ENCODE assay signal across 15 cellular contexts in genomic region chr13:76538004-76538403, GRCh38.
DNase-seq lines count a peak whose midpoint lies in the region; ATAC-seq and TF ChIP-seq lines count a peak whose summit lies in the region.
"Had no signal": no experiment of that assay in that cellular context is flagged by ENCODE, and none has a peak within 500 bp of the region (broad histone marks: within the 10 kb centered on the region; RNA-seq: fewer than 3 reads in every experiment).

No MANE protein-coding gene starts in this region.

- H3K9ac ChIP-seq in endodermal cell (ENCODE audit: extremely low read depth, low read length, poor library complexity, severe bottlenecking): no peak overlapping the region

- TF ChIP-seq CTCF in GM23338 (conservative IDR thresholded peaks at IDR 0.05; ENCODE audit: low read depth in 2 of 2) (no peak), endodermal cell (conservative IDR thresholded peaks at IDR 0.05) (no peak), esophagus muscularis mucosa (IDR thresholded peaks at IDR 0.05) (no peak)

- ATAC-seq in GM23338 (peak; percentile 71), HG03354 (IDR thresholded peaks at IDR 0.05; ENCODE audit: poor library complexity, severe bottlenecking, unreplicated experiment) (no peak)
- ATAC-seq: GM12878 had no signal

- H3K4me3 Mint-ChIP-seq in GM23338 (no peak overlapping the region), endodermal cell (no peak overlapping the region)
- H3K4me3 Mint-ChIP-seq: B cell; CD4-positive, alpha-beta T cell had no signal

- no peaks in the 10 kb centered on the region for H3K9me3 ChIP-seq in endodermal cell (ENCODE audit: control insufficient read depth, low read length)
- no peaks in the 10 kb centered on the region for H3K9me3 ChIP-seq in neuron (ENCODE audit: low read length)
- H3K9me3 ChIP-seq in esophagus muscularis mucosa: peaks cover 0 to 5% (median 0%) of the 10 kb centered on the region in 4 donors

- H4K20me1 ChIP-seq in GM23338 (replicated peaks; ENCODE audit: insufficient read depth): no peaks in the 10 kb centered on the region

- no peak overlapping the region for H3K27ac ChIP-seq in GM23338 (ENCODE audit: low read depth)
- no peak overlapping the region for H3K27ac ChIP-seq in endodermal cell (ENCODE audit: low read depth, low read length)
- no peak overlapping the region for H3K27ac ChIP-seq in esophagus muscularis mucosa (replicated peaks in 1 of 4)

- no peaks in the 10 kb centered on the region for H3K79me2 ChIP-seq in GM23338 (replicated peaks; ENCODE audit: insufficient read depth)

- H2AFZ ChIP-seq in GM23338 (peak overlapping the region; percentile 39), neuron (ENCODE audit: low read depth, low read length) (peak overlapping the region; percentile 23)

- H3K27me3 Mint-ChIP-seq in GM23338 (ENCODE audit: insufficient read depth, low read depth, poor library complexity) (no peaks in the 10 kb centered on the region), endodermal cell (ENCODE audit: insufficient read depth) (no peaks in the 10 kb centered on the region)

- H3K4me3 ChIP-seq in GM23338 (no peak overlapping the region), endodermal cell (ENCODE audit: low read length) (no peak overlapping the region), neuron (ENCODE audit: low read length) (no peak overlapping the region), esophagus muscularis mucosa (no peak overlapping the region)
- H3K4me3 ChIP-seq: GM12878 had no signal

- DNase-seq in GM23338 (ENCODE audit: low spot score): peak; percentile 9
- peak; percentile 52 for DNase-seq in endodermal cell
- peak; percentile 52 for DNase-seq in islet precursor cell
- no peak for DNase-seq in NCI-H226
- DNase-seq in NCI-H1436 (lab: John Stamatoyannopoulos, UW): no peak
- DNase-seq in esophagus muscularis mucosa (ENCODE audit: extremely low spot score): no peak
- DNase-seq: ACHN; C1 segment of cervical spinal cord; Calu3; CD4-positive, alpha-beta T cell; DMS 273 treated with DMSO at 0.1 percent for 48 hours had no signal

- H3K27me3 ChIP-seq in GM23338 (ENCODE audit: insufficient read depth): no peaks in the 10 kb centered on the region
- H3K27me3 ChIP-seq in endodermal cell (ENCODE audit: control insufficient read depth, insufficient read depth, low read length, poor library complexity, severe bottlenecking): no peaks in the 10 kb centered on the region
- H3K27me3 ChIP-seq in neuron (ENCODE audit: insufficient read depth, low read length): no peaks in the 10 kb centered on the region
- H3K27me3 ChIP-seq in esophagus muscularis mucosa: no peaks in the 10 kb centered on the region

- no peak for TF ChIP-seq EP300 in esophagus muscularis mucosa (IDR thresholded peaks at IDR 0.05)

- H3K4me2 ChIP-seq in GM23338: no peak overlapping the region

- H3K36me3 Mint-ChIP-seq in GM23338 (ENCODE audit: low read depth) (no peaks in the 10 kb centered on the region), endodermal cell (ENCODE audit: low read depth) (no peaks in the 10 kb centered on the region)

- H3K27ac Mint-ChIP-seq in GM23338 (no peak overlapping the region), endodermal cell (no peak overlapping the region)
- H3K27ac Mint-ChIP-seq: B cell; CD4-positive, alpha-beta T cell had no signal

- H3K4me1 ChIP-seq in GM23338 (ENCODE audit: insufficient read depth): no peaks in the 10 kb centered on the region
- no peaks in the 10 kb centered on the region for H3K4me1 ChIP-seq in endodermal cell (ENCODE audit: control insufficient read depth, insufficient read depth, low read length)
- no peaks in the 10 kb centered on the region for H3K4me1 ChIP-seq in neuron (ENCODE audit: insufficient read depth, low read length)
- no peaks in the 10 kb centered on the region for H3K4me1 ChIP-seq in esophagus muscularis mucosa

- intact Hi-C loops in esophagus muscularis mucosa (cut with DNase I): no loop called here

- peaks cover 3% of the 10 kb centered on the region; the same call in 1 of the 2 replicates for H3K9me2 ChIP-seq in GM23338 (ENCODE audit: insufficient read depth)

- H3F3A ChIP-seq in GM23338 (replicated peaks; ENCODE audit: low read depth): no peaks in the 10 kb centered on the region

- WGBS in endodermal cell (ENCODE audit: insufficient coverage in 1 of 2, insufficient read length in 1 of 2), 2 experiments: 74 to 86% methylated on average over 2 to 3 of the region's 3 CpGs
- 75% methylated on average over 3 of the region's 3 CpGs for WGBS in esophagus muscularis mucosa

- TF ChIP-seq POLR2A in esophagus muscularis mucosa (IDR thresholded peaks at IDR 0.05; ENCODE audit: low read depth): no peak

- H3K36me3 ChIP-seq in GM23338 (ENCODE audit: insufficient read depth) (no peaks in the 10 kb centered on the region), endodermal cell (ENCODE audit: control insufficient read depth, insufficient read depth, low read length) (no peaks in the 10 kb centered on the region), neuron (ENCODE audit: insufficient read depth, low read length) (no peaks in the 10 kb centered on the region), esophagus muscularis mucosa (no peaks in the 10 kb centered on the region)

- H3K9me3 Mint-ChIP-seq in GM23338: no peaks in the 10 kb centered on the region
- peaks cover 6% of the 10 kb centered on the region for H3K9me3 Mint-ChIP-seq in endodermal cell
- H3K9me3 Mint-ChIP-seq: CD4-positive, alpha-beta T cell had no signal

- H3K4me1 Mint-ChIP-seq in GM23338 (no peaks in the 10 kb centered on the region; the same call in 2 of the 3 replicates), endodermal cell (no peaks in the 10 kb centered on the region)
- H3K4me1 Mint-ChIP-seq: B cell had no signal

TF ChIP-seq in GM23338, 12 proteins besides CTCF, POLR2A, EP300 and RAD21 (continues in another document):
- TF ChIP-seq ZNF114 (CRISPR knock-in tag; IDR thresholded peaks at IDR 0.05) (no peak), ZNF331 (CRISPR knock-in tag; IDR thresholded peaks at IDR 0.05; ENCODE audit: low read depth) (no peak), CREB1 (CRISPR knock-in tag; IDR thresholded peaks at IDR 0.05; ENCODE audit: low read depth) (no peak), REST (IDR thresholded peaks at IDR 0.05; ENCODE audit: unreplicated experiment) (no peak)

Comparison
In these comparisons a context has a peak if more than half of its experiments do, and no peak if none do; other contexts are left out.
1. DNase-seq: peak in GM23338 (single experiment), endodermal cell (single experiment) and islet precursor cell (single experiment); none in NCI-H226 (single experiment), NCI-H1436 (single experiment) and esophagus muscularis mucosa (single experiment).